21 cellular contexts compared by ENCODE assay signal in the genomic region with DNA sequence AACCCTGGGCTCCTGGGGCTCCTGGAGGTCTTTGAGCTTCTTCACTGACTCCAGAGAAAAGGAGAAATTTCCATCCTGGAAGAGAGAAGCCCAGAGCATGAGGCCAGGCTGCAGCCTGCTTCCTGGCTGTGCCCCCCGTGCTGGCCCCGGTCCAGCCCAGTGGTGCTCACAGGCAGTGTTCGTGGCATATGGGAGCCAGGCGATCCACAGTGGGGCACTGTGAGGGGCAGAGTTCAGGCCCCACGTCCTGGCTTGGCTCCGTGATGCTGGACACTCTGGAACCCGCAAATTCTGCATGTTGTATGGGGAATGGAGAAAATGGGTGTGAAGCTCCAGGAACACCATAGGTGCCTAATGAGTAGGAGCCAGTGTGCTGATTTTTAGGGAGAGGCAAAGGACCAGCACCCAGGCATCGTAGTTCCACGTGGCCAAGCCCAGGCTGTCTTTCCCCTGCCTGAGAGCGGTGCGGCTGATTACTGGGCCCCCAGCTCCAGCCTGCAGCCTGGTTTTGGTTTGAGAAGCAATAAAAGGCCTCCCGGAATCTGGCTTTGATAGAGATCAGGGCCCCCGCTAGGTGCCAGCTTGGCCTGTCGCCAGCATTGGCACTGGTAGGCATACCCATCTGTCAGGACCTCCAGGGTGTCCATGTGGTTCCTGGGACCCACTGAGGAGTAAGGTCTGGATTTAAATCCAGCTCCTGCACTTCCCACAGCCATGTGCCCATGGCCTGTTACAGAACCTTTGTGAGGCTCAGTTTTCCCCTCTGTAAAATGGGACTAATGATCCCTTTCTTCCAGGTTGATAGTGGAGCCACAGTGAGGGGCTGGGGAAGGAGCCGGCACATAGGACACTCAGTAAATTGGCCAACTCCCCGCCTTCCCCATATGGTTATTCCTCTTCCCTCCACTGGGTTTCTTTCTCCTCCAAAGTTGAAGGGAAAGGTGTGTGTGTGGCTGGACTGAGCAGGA. TPM values are rescaled to one million over a fixed set of nuclear protein-coding genes. Genes with fewer than 3 reads are reported as not detected.
"Had no signal": no experiment of that assay in that cellular context is flagged by ENCODE, and none has a peak within 500 bp of the region (broad histone marks: within the 10 kb centered on the region; RNA-seq: fewer than 3 reads in every experiment).

No MANE protein-coding gene starts in this region.

- H3K27ac Mint-ChIP-seq: activated B cell treated with CpG ODN at 0.5 μM for 24 hours; activated CD4-positive, alpha-beta T cell treated with anti-CD3 and anti-CD28 coated beads, Interleukin-2, amount 10 ng/mL, durations not matched to agents 7 days and 5 days; activated naive CD4-positive, alpha-beta T cell treated with anti-CD3 and anti-CD28 coated beads, Interleukin-2, amount 50 U/mL, for 72 hours; activated T-cell treated with anti-CD3 and anti-CD28 coated beads, Interleukin-2, amount 50 U/mL, for 72 hours; neural progenitor cell; stimulated activated naive B cell treated with anti-CD40 and anti-IgM and Interleukin-4, amounts not matched to agents 10 μg/mL and 1 μg/mL and 100 μg/mL, for 72 hours; T-helper 17 cell had no signal

- H3K9ac ChIP-seq: neural progenitor cell, parathyroid adenoma had no signal

- DNase-seq: activated B cell treated with CpG ODN at 0.5 μM for 24 hours; activated CD4-positive, alpha-beta T cell treated with anti-CD3 and anti-CD28 coated beads, Interleukin-2, amount 10 ng/mL, durations not matched to agents 7 days and 5 days; activated CD8-positive, alpha-beta memory T cell treated with anti-CD3 and anti-CD28 coated beads, Interleukin-2, amount 50 U/mL, for 48 hours; activated gamma-delta T cell; activated T-cell treated with anti-CD3 and anti-CD28 coated beads, Interleukin-2, amount 50 U/mL, for 72 hours; lower lobe of right lung; midbrain; naive B cell; stimulated activated CD4-positive, alpha-beta T cell treated with anti-CD3 and anti-CD28 coated beads, Interleukin-15, amount 100 ng/mL, for 24 hours; stimulated activated CD4-positive, alpha-beta T cell treated with anti-CD3 and anti-CD28 coated beads, Interleukin-4, amount 100 ng/mL, for 1 hour; stimulated activated naive B cell treated with anti-CD40 and anti-IgM and Interleukin-4, amounts not matched to agents 10 μg/mL and 1 μg/mL and 100 μg/mL, for 72 hours; T-helper 17 cell had no signal

- H3K27me3 ChIP-seq: cardiac muscle cell, neural progenitor cell had no signal

- H3K4me3 ChIP-seq: cardiac muscle cell, esophagus muscularis mucosa, lower lobe of right lung, neural progenitor cell, tibial nerve had no signal

- ATAC-seq: activated T-cell treated with anti-CD3 and anti-CD28 coated beads, Interleukin-2, amount 50 U/mL, for 72 hours; stimulated activated naive B cell treated with anti-CD40 and anti-IgM and Interleukin-4, amounts not matched to agents 10 μg/mL and 1 μg/mL and 100 μg/mL, for 72 hours; T-helper 17 cell had no signal

- H3K36me3 ChIP-seq: cardiac muscle cell, esophagus muscularis mucosa, lower lobe of right lung, neural progenitor cell, tibial nerve had no signal

- H3K36me3 Mint-ChIP-seq: neural progenitor cell; stimulated activated naive B cell treated with anti-CD40 and anti-IgM and Interleukin-4, amounts not matched to agents 10 μg/mL and 1 μg/mL and 100 μg/mL, for 72 hours had no signal

- H3K27ac ChIP-seq: cardiac muscle cell, esophagus muscularis mucosa, lower lobe of right lung, neural progenitor cell, parathyroid adenoma had no signal

- H3K4me1 ChIP-seq: neural progenitor cell, parathyroid adenoma had no signal

- H3K4me3 Mint-ChIP-seq: activated B cell treated with CpG ODN at 0.5 μM for 24 hours; activated CD4-positive, alpha-beta T cell treated with anti-CD3 and anti-CD28 coated beads, Interleukin-2, amount 10 ng/mL, durations not matched to agents 7 days and 5 days; activated T-cell treated with anti-CD3 and anti-CD28 coated beads, Interleukin-2, amount 50 U/mL, for 72 hours; naive B cell; neural progenitor cell; stimulated activated naive B cell treated with anti-CD40 and anti-IgM and Interleukin-4, amounts not matched to agents 10 μg/mL and 1 μg/mL and 100 μg/mL, for 72 hours; T-helper 17 cell had no signal

- H3K4me1 Mint-ChIP-seq: activated B cell treated with CpG ODN at 0.5 μM for 24 hours; activated CD4-positive, alpha-beta T cell treated with anti-CD3 and anti-CD28 coated beads, Interleukin-2, amount 10 ng/mL, durations not matched to agents 7 days and 5 days had no signal

RNA-seq across cellular contexts. Expression of gene GUCA2A, which starts 0.7 kb away (rescaled TPM):
- total RNA-seq: activated B cell treated with CpG ODN at 0.5 μM for 24 hours; activated CD4-positive, alpha-beta T cell treated with anti-CD3 and anti-CD28 coated beads, Interleukin-2, amount 10 ng/mL, durations not matched to agents 7 days and 5 days; activated naive CD4-positive, alpha-beta T cell treated with anti-CD3 and anti-CD28 coated beads, Interleukin-2, amount 50 U/mL, for 72 hours; activated T-cell treated with anti-CD3 and anti-CD28 coated beads, Interleukin-2, amount 50 U/mL, for 72 hours; cardiac muscle cell; esophagus muscularis mucosa; lower lobe of right lung; renal cortical epithelial cell; skeletal muscle tissue; T-helper 17 cell; tibial nerve had no signal
- polyA plus RNA-seq: cardiac muscle cell had no signal

RNA-seq across cellular contexts. Expression of gene GUCA2B, which starts 10.6 kb away (rescaled TPM):
- total RNA-seq: activated B cell treated with CpG ODN at 0.5 μM for 24 hours; activated CD4-positive, alpha-beta T cell treated with anti-CD3 and anti-CD28 coated beads, Interleukin-2, amount 10 ng/mL, durations not matched to agents 7 days and 5 days; activated naive CD4-positive, alpha-beta T cell treated with anti-CD3 and anti-CD28 coated beads, Interleukin-2, amount 50 U/mL, for 72 hours; activated T-cell treated with anti-CD3 and anti-CD28 coated beads, Interleukin-2, amount 50 U/mL, for 72 hours; cardiac muscle cell; esophagus muscularis mucosa; lower lobe of right lung; renal cortical epithelial cell; skeletal muscle tissue; subcutaneous adipose tissue; T-helper 17 cell; tibial nerve had no signal
- polyA plus RNA-seq: cardiac muscle cell had no signal
